In genomic region chr4:112889619-112890294, GRCh38 we compare ENCODE assay signal across 11 cellular contexts.
A peak's percentile ranks its signal among the peaks of the same experiment; 100 is the strongest.
DNase-seq lines count a peak whose midpoint lies in the region; ATAC-seq and TF ChIP-seq lines count a peak whose summit lies in the region.
"Had no signal": no experiment of that assay in that cellular context is flagged by ENCODE, and none has a peak within 500 bp of the region (broad histone marks: within the 10 kb centered on the region; RNA-seq: fewer than 3 reads in every experiment).

No MANE protein-coding gene starts in this region.

- H3K27me3 ChIP-seq in OCI-LY3 (ENCODE audit: low read depth, low read length), result no peaks in the 10 kb centered on the region
- H3K27me3 ChIP-seq in naive thymus-derived CD4-positive, alpha-beta T cell (ENCODE audit: control insufficient read depth in 2 of 2, insufficient read depth in 2 of 2, low read length in 2 of 2), result no peaks in the 10 kb centered on the region
- H3K27me3 ChIP-seq: neutrophil had no signal

- no peaks in the 10 kb centered on the region for H3K9me3 ChIP-seq in OCI-LY3 (ENCODE audit: insufficient read depth, low read length)
- H3K9me3 ChIP-seq in naive thymus-derived CD4-positive, alpha-beta T cell (ENCODE audit: control insufficient read depth in 2 of 3, low read length in 3 of 3), result no peaks in the 10 kb centered on the region
- H3K9me3 ChIP-seq: neutrophil had no signal

- H3K4me2 ChIP-seq in OCI-LY3 (ENCODE audit: low read length), result peak overlapping the region; percentile 53

- peak overlapping the region; percentile 40 for H3K4me3 ChIP-seq in OCI-LY3 (ENCODE audit: low read length)
- H3K4me3 ChIP-seq in naive thymus-derived CD4-positive, alpha-beta T cell (ENCODE audit: low read length), result no peak overlapping the region

- H4K20me1 ChIP-seq in OCI-LY3 (ENCODE audit: insufficient read depth, low read length), result no peaks in the 10 kb centered on the region

- intact Hi-C loops in naive thymus-derived CD4-positive, alpha-beta T cell (cut with micrococcal nuclease), result loop anchor here in 1 of 2 donors (10.0 kb wide), 1 partner anchor 55 kb away; no protein-coding TSS in a partner anchor

- peaks cover 12% of the 10 kb centered on the region for H3K4me1 ChIP-seq in OCI-LY3 (ENCODE audit: low read length)
- H3K4me1 ChIP-seq in naive thymus-derived CD4-positive, alpha-beta T cell (ENCODE audit: control insufficient read depth in 2 of 2, insufficient read depth in 2 of 2, low read length in 2 of 2), result no peaks in the 10 kb centered on the region

- no peak for TF ChIP-seq CTCF in OCI-LY3 (IDR thresholded peaks at IDR 0.05; ENCODE audit: low read depth, low read length)

- H3K27ac ChIP-seq in OCI-LY3 (ENCODE audit: low read length), result no peak overlapping the region
- no peak overlapping the region for H3K27ac ChIP-seq in naive thymus-derived CD4-positive, alpha-beta T cell (ENCODE audit: low read depth, low read length)
- H3K27ac ChIP-seq: neutrophil had no signal

- no peak overlapping the region for H3K4me3 Mint-ChIP-seq in naive thymus-derived CD4-positive, alpha-beta T cell

- no peaks in the 10 kb centered on the region for H3K36me3 ChIP-seq in OCI-LY3 (replicated peaks; ENCODE audit: low read depth, low read length)
- no peaks in the 10 kb centered on the region for H3K36me3 ChIP-seq in naive thymus-derived CD4-positive, alpha-beta T cell (ENCODE audit: control insufficient read depth in 2 of 3, insufficient read depth in 3 of 3, low read length in 3 of 3)
- H3K36me3 ChIP-seq: neutrophil had no signal

- H3K27me3 Mint-ChIP-seq in naive thymus-derived CD4-positive, alpha-beta T cell, result peaks cover 3 to 19% (median 5%) of the 10 kb centered on the region in 5 donors

- H2AFZ ChIP-seq in OCI-LY3 (ENCODE audit: low read depth, low read length), result no peak overlapping the region

- peak; percentile 51 for ATAC-seq in GM21447 (IDR thresholded peaks at IDR 0.05; ENCODE audit: unreplicated experiment)
- no peak for ATAC-seq in naive thymus-derived CD4-positive, alpha-beta T cell
- ATAC-seq: activated naive CD4-positive, alpha-beta T cell treated with anti-CD3 and anti-CD28 coated beads, Interleukin-2, amount 50 U/mL, for 72 hours; Panc1 had no signal

- H3K79me2 ChIP-seq in OCI-LY3 (ENCODE audit: low read length), result no peaks in the 10 kb centered on the region

- H3K4me1 Mint-ChIP-seq in naive thymus-derived CD4-positive, alpha-beta T cell, result no peaks in the 10 kb centered on the region

- CTCF ChIA-PET in naive thymus-derived CD4-positive, alpha-beta T cell (lab: Charles Lee), result no interaction called here

- DNase-seq in globus pallidus (ENCODE audit: low spot score) (peak; percentile 73), superior temporal gyrus (ENCODE audit: extremely low spot score) (peak; percentile 86), nucleus accumbens (lab: John Stamatoyannopoulos, UW) (no peak), T-helper 1 cell (no peak)
- DNase-seq in naive thymus-derived CD4-positive, alpha-beta T cell, result no peak
- DNase-seq in stimulated activated CD4-positive, alpha-beta T cell treated with anti-CD3 and anti-CD28 coated beads, Interleukin-4, amount 100 ng/mL, for 4 hours, result no peak

- POLR2A ChIA-PET in naive thymus-derived CD4-positive, alpha-beta T cell (lab: Charles Lee), result no interaction called here

- no peak overlapping the region for H3K9ac ChIP-seq in OCI-LY3 (ENCODE audit: low read length)

- H3K27ac Mint-ChIP-seq in naive thymus-derived CD4-positive, alpha-beta T cell, result no peak overlapping the region
- H3K27ac Mint-ChIP-seq: activated naive CD4-positive, alpha-beta T cell treated with anti-CD3 and anti-CD28 coated beads, Interleukin-2, amount 50 U/mL, for 72 hours had no signal

- H3K36me3 Mint-ChIP-seq in naive thymus-derived CD4-positive, alpha-beta T cell, result no peaks in the 10 kb centered on the region
- H3K36me3 Mint-ChIP-seq: activated naive CD4-positive, alpha-beta T cell treated with anti-CD3 and anti-CD28 coated beads, Interleukin-2, amount 50 U/mL, for 72 hours had no signal

- no peaks in the 10 kb centered on the region for H3K9me3 Mint-ChIP-seq in naive thymus-derived CD4-positive, alpha-beta T cell
- H3K9me3 Mint-ChIP-seq: activated naive CD4-positive, alpha-beta T cell treated with anti-CD3 and anti-CD28 coated beads, Interleukin-2, amount 50 U/mL, for 72 hours had no signal

Comparison
In these comparisons a context has a peak if more than half of its experiments do, and no peak if none do; other contexts are left out.
1. DNase-seq: peak in globus pallidus (single experiment) and superior temporal gyrus (single experiment); none in nucleus accumbens (0 of 56), naive thymus-derived CD4-positive, alpha-beta T cell (0 of 9), stimulated activated CD4-positive, alpha-beta T cell treated with anti-CD3 and anti-CD28 coated beads, Interleukin-4, amount 100 ng/mL, for 4 hours (0 of 2) and T-helper 1 cell (0 of 5).